Comparison of ENCODE assay signal across 1 cellular context in the genomic region with DNA sequence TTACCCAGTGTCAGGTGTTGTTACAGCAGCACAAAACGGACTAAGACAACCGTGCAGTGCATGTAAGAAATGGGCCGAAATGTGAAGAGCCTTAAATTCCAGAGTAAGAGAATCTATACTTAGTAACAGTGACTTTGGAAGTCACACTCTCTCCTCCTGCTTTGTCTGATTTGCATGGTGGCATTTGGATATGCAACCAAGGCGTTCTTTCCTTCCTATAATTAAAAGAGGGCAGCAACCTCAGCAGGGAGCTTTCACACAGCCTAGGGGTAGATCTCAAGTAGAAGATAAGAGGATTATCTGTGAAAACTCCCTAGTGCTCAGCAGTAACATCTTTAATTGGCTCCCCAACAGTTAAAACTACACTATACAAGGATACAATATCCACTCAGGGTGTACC.
TF ChIP-seq lines count a peak whose summit lies in the region.

No MANE protein-coding gene starts in this region.

TF ChIP-seq in WTC11, 78 proteins besides CTCF, POLR2A, EP300 and RAD21 (continued from another document):
- TF ChIP-seq, protein P1, sequence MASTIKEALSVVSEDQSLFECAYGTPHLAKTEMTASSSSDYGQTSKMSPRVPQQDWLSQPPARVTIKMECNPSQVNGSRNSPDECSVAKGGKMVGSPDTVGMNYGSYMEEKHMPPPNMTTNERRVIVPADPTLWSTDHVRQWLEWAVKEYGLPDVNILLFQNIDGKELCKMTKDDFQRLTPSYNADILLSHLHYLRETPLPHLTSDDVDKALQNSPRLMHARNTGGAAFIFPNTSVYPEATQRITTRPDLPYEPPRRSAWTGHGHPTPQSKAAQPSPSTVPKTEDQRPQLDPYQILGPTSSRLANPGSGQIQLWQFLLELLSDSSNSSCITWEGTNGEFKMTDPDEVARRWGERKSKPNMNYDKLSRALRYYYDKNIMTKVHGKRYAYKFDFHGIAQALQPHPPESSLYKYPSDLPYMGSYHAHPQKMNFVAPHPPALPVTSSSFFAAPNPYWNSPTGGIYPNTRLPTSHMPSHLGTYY (CRISPR knock-in tag; IDR thresholded peaks at IDR 0.05) = no peak
- TF ChIP-seq PRRX2 (CRISPR knock-in tag; IDR thresholded peaks at IDR 0.05) = no peak
- TF ChIP-seq ESRRA (CRISPR knock-in tag; IDR thresholded peaks at IDR 0.05; ENCODE audit: borderline replicate concordance) = no peak
- no peak for TF ChIP-seq SOX15 (CRISPR knock-in tag; IDR thresholded peaks at IDR 0.05)
- TF ChIP-seq, protein P2, sequence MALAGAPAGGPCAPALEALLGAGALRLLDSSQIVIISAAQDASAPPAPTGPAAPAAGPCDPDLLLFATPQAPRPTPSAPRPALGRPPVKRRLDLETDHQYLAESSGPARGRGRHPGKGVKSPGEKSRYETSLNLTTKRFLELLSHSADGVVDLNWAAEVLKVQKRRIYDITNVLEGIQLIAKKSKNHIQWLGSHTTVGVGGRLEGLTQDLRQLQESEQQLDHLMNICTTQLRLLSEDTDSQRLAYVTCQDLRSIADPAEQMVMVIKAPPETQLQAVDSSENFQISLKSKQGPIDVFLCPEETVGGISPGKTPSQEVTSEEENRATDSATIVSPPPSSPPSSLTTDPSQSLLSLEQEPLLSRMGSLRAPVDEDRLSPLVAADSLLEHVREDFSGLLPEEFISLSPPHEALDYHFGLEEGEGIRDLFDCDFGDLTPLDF (CRISPR knock-in tag; IDR thresholded peaks at IDR 0.05) = no peak
- TF ChIP-seq ETV6 (CRISPR knock-in tag; IDR thresholded peaks at IDR 0.05) = no peak
- TF ChIP-seq OVOL2 (CRISPR knock-in tag; IDR thresholded peaks at IDR 0.05; ENCODE audit: borderline replicate concordance) = no peak
TF ChIP-seq in WTC11: peak in this region for 0.
